ENCODE assay signal across 8 cellular contexts in the genomic region with DNA sequence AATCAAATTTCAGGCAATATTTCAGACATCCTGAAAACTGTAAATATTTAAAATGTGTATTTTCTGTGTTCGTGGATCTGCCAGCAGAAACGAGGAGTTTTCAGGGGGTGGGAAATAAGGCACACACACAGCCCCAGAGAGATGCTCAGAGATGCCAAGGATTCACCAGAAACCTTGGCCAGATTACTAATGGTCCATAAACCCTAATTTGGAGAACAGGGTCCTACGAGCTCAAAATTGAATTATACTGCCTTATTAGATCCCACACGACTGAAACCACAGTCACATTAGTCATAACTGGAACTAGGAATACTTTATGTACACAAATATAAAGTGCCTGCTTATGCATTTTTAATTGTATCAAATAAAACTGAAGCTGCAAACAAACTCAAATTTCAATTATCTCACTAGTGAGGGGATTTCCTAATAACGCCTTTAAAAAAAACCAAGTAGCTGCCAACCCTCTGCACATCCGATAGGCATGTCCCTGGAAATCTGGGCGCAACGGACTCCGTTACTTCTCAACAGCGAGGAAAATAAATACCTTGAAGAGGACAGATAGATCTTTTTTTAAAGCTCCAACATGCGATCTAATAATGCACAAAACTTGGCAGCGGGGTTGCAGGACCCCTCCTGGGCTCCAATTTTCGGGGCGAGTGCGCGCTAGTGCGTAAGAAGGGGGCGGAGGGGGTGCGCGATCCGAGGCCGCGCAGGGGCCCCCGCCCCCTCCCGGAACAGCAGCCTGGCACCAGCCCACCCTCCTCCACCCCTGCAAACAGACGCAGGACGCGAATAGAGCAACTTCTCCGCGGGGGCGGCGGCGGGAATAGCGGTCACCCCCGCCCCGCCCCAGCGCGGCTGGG. TPM values are rescaled to one million over a fixed set of nuclear protein-coding genes. Genes with fewer than 3 reads are reported as not detected.
DNase-seq lines count a peak whose midpoint lies in the region; ATAC-seq and TF ChIP-seq lines count a peak whose summit lies in the region.

No MANE protein-coding gene starts in this region.

- ATAC-seq in HG02943 (IDR thresholded peaks at IDR 0.05; ENCODE audit: low read depth, unreplicated experiment) (peak; percentile 4), Right ventricle myocardium superior (ENCODE audit: poor library complexity) (no peak)

- H4K12ac ChIP-seq in trophoblast cell (ENCODE audit: low read depth, low read length) = no peak overlapping the region

- peak overlapping the region; percentile 73 for H3K4ac ChIP-seq in trophoblast cell (ENCODE audit: low read depth, low read length)

- no peaks in the 10 kb centered on the region for H3K9me3 ChIP-seq in OCI-LY7 (ENCODE audit: low read length)
- H3K9me3 ChIP-seq in trophoblast cell (ENCODE audit: insufficient read depth, low read depth, low read length) = no peaks in the 10 kb centered on the region

- no peak overlapping the region for H2BK12ac ChIP-seq in trophoblast cell (ENCODE audit: low read length)

- H3K4me2 ChIP-seq in OCI-LY7 (ENCODE audit: low read length) = peak overlapping the region; percentile 98
- peak overlapping the region; percentile 93 for H3K4me2 ChIP-seq in trophoblast cell (ENCODE audit: low read length)

- intact Hi-C loops in OCI-LY7 (cut with micrococcal nuclease; ENCODE audit: unreplicated experiment) (no loop called here), Right ventricle myocardium superior (cut with DNase I) (no loop called here)

- peak overlapping the region; percentile 60 for H4K8ac ChIP-seq in trophoblast cell (ENCODE audit: low read depth, low read length)

- H2AK5ac ChIP-seq in trophoblast cell (ENCODE audit: low read length) = no peak overlapping the region

- no peak overlapping the region for H2BK5ac ChIP-seq in trophoblast cell (ENCODE audit: low read depth, low read length, poor library complexity)

- H3K79me1 ChIP-seq in trophoblast cell (ENCODE audit: low read length) = peaks cover 5% of the 10 kb centered on the region

- no peaks in the 10 kb centered on the region for H3K9me2 ChIP-seq in OCI-LY7 (ENCODE audit: insufficient read depth, low read length)

- TF ChIP-seq CTCF in OCI-LY7 (conservative IDR thresholded peaks at IDR 0.05; ENCODE audit: low read length) = no peak

- peaks cover 53% of the 10 kb centered on the region for H3K79me2 ChIP-seq in OCI-LY7 (ENCODE audit: insufficient read depth, low read depth, low read length)
- peaks cover 9% of the 10 kb centered on the region for H3K79me2 ChIP-seq in trophoblast cell (ENCODE audit: control insufficient read depth, insufficient read depth, low read length, poor library complexity)

- peaks cover 13% of the 10 kb centered on the region for H3K4me1 ChIP-seq in OCI-LY7 (ENCODE audit: insufficient read depth, low read length, poor library complexity, severe bottlenecking)
- peaks cover 0 to 6% of the 10 kb centered on the region in 2 experiments for H3K4me1 ChIP-seq in trophoblast cell (ENCODE audit: control insufficient read depth in 1 of 2, insufficient read depth in 2 of 2, low read length in 2 of 2)

- H3K4me3 ChIP-seq in OCI-LY7 (ENCODE audit: low read depth, low read length, poor library complexity, severe bottlenecking) (peak overlapping the region; percentile 91), trophoblast cell (ENCODE audit: low read depth, low read length) (peak overlapping the region; percentile 90)

- DNase-seq in NCI-H1436 (lab: John Stamatoyannopoulos, UW) (peak; percentile 3), NCI-H1436 treated with DMSO at 0.1 percent for 48 hours (lab: John Stamatoyannopoulos, UW) (no peak), OCI-LY7 (ENCODE audit: low spot score) (peak; percentile 54), Right ventricle myocardium superior (peak; percentile 58), trophoblast cell (peak in 1 of 2 donors; percentile 16), MV-4-11 (lab: John Stamatoyannopoulos, UW) (no peak)
- DNase-seq in activated effector memory CD4-positive, alpha-beta T cell treated with anti-CD3 and anti-CD28 coated beads, Interleukin-2, amount 50 U/mL, for 16 hours = peak; percentile 80

- peaks cover 7% of the 10 kb centered on the region; the same call in 1 of the 2 replicates for H4K20me1 ChIP-seq in OCI-LY7 (ENCODE audit: insufficient read depth, low read length)

- H3K36me3 ChIP-seq in OCI-LY7 (ENCODE audit: insufficient read depth, low read length) (peaks cover 6% of the 10 kb centered on the region; the same call in 1 of the 2 replicates), trophoblast cell (ENCODE audit: control insufficient read depth in 1 of 2, insufficient read depth in 2 of 2, low read length in 2 of 2) (no peaks in the 10 kb centered on the region)

- no peak overlapping the region for H2BK120ac ChIP-seq in trophoblast cell (ENCODE audit: insufficient read depth, low read length, poor library complexity)

- no peak overlapping the region for H3K23ac ChIP-seq in trophoblast cell (ENCODE audit: low read length)

- peak overlapping the region; percentile 62 for H3K18ac ChIP-seq in trophoblast cell (ENCODE audit: low read length)

- peak overlapping the region; percentile 3; the same call in 1 of the 2 replicates for H2AFZ ChIP-seq in OCI-LY7 (ENCODE audit: low read length)
- no peak overlapping the region for H2AFZ ChIP-seq in trophoblast cell (ENCODE audit: insufficient read depth, low read length, poor library complexity)

- no peak overlapping the region for H3K27ac ChIP-seq in OCI-LY7 (ENCODE audit: low read depth, low read length, poor library complexity, severe bottlenecking)
- peak overlapping the region; percentile 93 for H3K27ac ChIP-seq in trophoblast cell (ENCODE audit: low read depth, low read length)

- no peak overlapping the region for H3K14ac ChIP-seq in trophoblast cell (ENCODE audit: low read length)

- CTCF ChIA-PET in OCI-LY7 (lab: Charles Lee; ENCODE audit: unreplicated experiment) = interaction anchor here (0.6 to 1.0 kb wide), 2 partner anchors 75 to 288 kb away, joined by 3 read pairs; no protein-coding TSS in a partner anchor

- H4K91ac ChIP-seq in trophoblast cell (ENCODE audit: low read depth, low read length) = no peak overlapping the region

- no TSS peak for BruUV-seq in OCI-LY7 (replicated peaks; lab: Mats Ljungman, UMichigan)

- H3K9ac ChIP-seq in trophoblast cell (ENCODE audit: low read length) = peak overlapping the region; percentile 80

- no peaks in the 10 kb centered on the region for H3K27me3 ChIP-seq in trophoblast cell (ENCODE audit: insufficient read depth, low read length)

- POLR2A ChIA-PET in OCI-LY7 (lab: Charles Lee) = interaction anchor here (0.9 to 1.1 kb wide), 4 partner anchors 9 to 75 kb away, joined by 3 to 8 read pairs (median 4); no protein-coding TSS in a partner anchor

- no CpG with 5 or more reads among the region's 38 CpGs for WGBS in trophoblast cell (ENCODE audit: extremely low coverage, insufficient coverage, insufficient read length)

RNA-seq across cellular contexts. Expression of a gene that starts 0.9 kb away (rescaled TPM):
- 26.9 and 38.6 TPM in 2 replicates for total RNA-seq in OCI-LY7 (2014; rRNA removed; shearing (Covaris generic))
- total RNA-seq in OCI-LY7 (2022) = 45.7 and 55.4 TPM in 2 replicates
- 28.6 TPM for total RNA-seq in Right ventricle myocardium superior
- polyA plus RNA-seq in trophoblast cell (2013) = 19.7 and 21.6 TPM in 2 replicates

Comparison
In these comparisons a context has a peak if more than half of its experiments do, and no peak if none do; other contexts are left out.
1. DNase-seq: peak in NCI-H1436 (single experiment), OCI-LY7 (single experiment), activated effector memory CD4-positive, alpha-beta T cell treated with anti-CD3 and anti-CD28 coated beads, Interleukin-2, amount 50 U/mL, for 16 hours (single experiment) and Right ventricle myocardium superior (single experiment); none in NCI-H1436 treated with DMSO at 0.1 percent for 48 hours (single experiment) and MV-4-11 (single experiment).